ENCODE assay signal across 14 cellular contexts in the genomic region with DNA sequence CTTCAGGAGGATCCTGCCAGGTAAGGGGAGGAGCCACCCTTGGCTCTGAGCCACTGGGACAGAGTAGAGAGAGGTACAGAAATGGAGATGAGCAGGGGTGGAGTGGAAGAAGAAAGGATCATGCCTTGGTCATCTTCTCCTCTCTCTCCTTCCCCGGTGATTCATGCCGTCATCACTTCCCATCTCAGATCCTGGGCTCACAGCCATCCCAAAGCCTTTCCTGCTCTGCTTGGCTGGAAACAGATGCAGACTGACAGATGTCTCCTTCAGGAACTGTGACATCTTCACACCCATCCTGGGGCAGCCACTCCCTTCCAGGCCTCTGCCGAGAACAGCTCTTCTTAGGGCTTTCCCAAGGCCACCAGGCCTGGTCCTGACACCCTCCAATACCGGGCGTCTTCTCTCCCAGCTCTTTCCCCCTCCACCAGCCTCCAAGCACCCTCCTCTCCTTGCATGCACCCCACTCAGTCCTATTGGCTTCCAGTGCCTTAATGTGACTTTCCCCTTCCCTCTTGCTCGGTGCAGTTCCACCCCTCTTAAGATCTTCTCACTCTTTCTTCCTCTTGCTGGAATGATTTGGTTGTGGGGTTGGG. TPM values are rescaled to one million over a fixed set of nuclear protein-coding genes. Genes with fewer than 3 reads are reported as not detected.
DNase-seq lines count a peak whose midpoint lies in the region; ATAC-seq and TF ChIP-seq lines count a peak whose summit lies in the region.
"Had no signal": no experiment of that assay in that cellular context is flagged by ENCODE, and none has a peak within 500 bp of the region (broad histone marks: within the 10 kb centered on the region; RNA-seq: fewer than 3 reads in every experiment).

No MANE protein-coding gene starts in this region.

- H3K36me3 ChIP-seq in prostate gland (no peaks in the 10 kb centered on the region), Peyer's patch (no peaks in the 10 kb centered on the region)

- no peak for ATAC-seq in stimulated activated naive CD8-positive, alpha-beta T cell treated with anti-CD3 and anti-CD28 coated beads, Interleukin-15, amount 100 ng/mL, for 72 hours

- H3K27me3 ChIP-seq in AG04450 (ENCODE audit: control insufficient read depth, insufficient read depth, low read length) (no peaks in the 10 kb centered on the region), prostate gland (replicated peaks; ENCODE audit: insufficient read depth) (no peaks in the 10 kb centered on the region), Peyer's patch (no peaks in the 10 kb centered on the region)

- no peak overlapping the region for H3K4me3 ChIP-seq in AG04450 (ENCODE audit: low read depth, low read length)
- H3K4me3 ChIP-seq in prostate gland = no peak overlapping the region
- H3K4me3 ChIP-seq in Peyer's patch = no peak overlapping the region

- no peak for TF ChIP-seq POLR2A in prostate gland (IDR thresholded peaks at IDR 0.05)
- no peak for TF ChIP-seq POLR2A in Peyer's patch (IDR thresholded peaks at IDR 0.05)

- intact Hi-C loops in prostate gland (cut with DNase I) = no loop called here

- 74% methylated on average over 6 of the region's 6 CpGs for WGBS in prostate gland

- POLR2A ChIA-PET in AG04450 (lab: Yijun Ruan, JAX) = no interaction called here

- CTCF ChIA-PET in AG04450 (lab: Charles Lee) = no interaction called here

- H3K4me1 ChIP-seq in prostate gland (replicated peaks) (no peaks in the 10 kb centered on the region), Peyer's patch (no peaks in the 10 kb centered on the region)

- DNase-seq in AG04450 (ENCODE audit: low read depth, low spot score) (peak; percentile 41), HK-2 (ENCODE audit: unreplicated experiment) (peak; percentile 8), astrocyte of the hippocampus (ENCODE audit: low read depth, low spot score) (peak; percentile 52), iris pigment epithelial cell (ENCODE audit: low read depth) (peak; percentile 69), prostate gland (ENCODE audit: low spot score) (no peak), NCI-H510A (lab: John Stamatoyannopoulos, UW) (no peak), Peyer's patch (no peak)
- no peak for DNase-seq in stimulated activated naive CD8-positive, alpha-beta T cell treated with anti-CD3 and anti-CD28 coated beads, Interleukin-15, amount 100 ng/mL, for 72 hours
- DNase-seq: activated CD4-positive, alpha-beta T cell treated with anti-CD3 and anti-CD28 coated beads for 4 hours; activated naive CD8-positive, alpha-beta T cell treated with anti-CD3 and anti-CD28 coated beads for 36 hours; CD8-positive, alpha-beta memory T cell; NCI-H1092; SHP77 had no signal

- no peak overlapping the region for H3K4me3 Mint-ChIP-seq in stimulated activated naive CD8-positive, alpha-beta T cell treated with anti-CD3 and anti-CD28 coated beads, Interleukin-15, amount 100 ng/mL, for 72 hours
- H3K4me3 Mint-ChIP-seq: activated naive CD8-positive, alpha-beta T cell treated with anti-CD3 and anti-CD28 coated beads for 36 hours; CD8-positive, alpha-beta memory T cell had no signal

- H3K9me3 Mint-ChIP-seq in stimulated activated naive CD8-positive, alpha-beta T cell treated with anti-CD3 and anti-CD28 coated beads, Interleukin-15, amount 100 ng/mL, for 72 hours = no peaks in the 10 kb centered on the region
- H3K9me3 Mint-ChIP-seq: activated naive CD8-positive, alpha-beta T cell treated with anti-CD3 and anti-CD28 coated beads for 36 hours had no signal

- H3K4me1 Mint-ChIP-seq in stimulated activated naive CD8-positive, alpha-beta T cell treated with anti-CD3 and anti-CD28 coated beads, Interleukin-15, amount 100 ng/mL, for 72 hours = no peaks in the 10 kb centered on the region
- H3K4me1 Mint-ChIP-seq: activated naive CD8-positive, alpha-beta T cell treated with anti-CD3 and anti-CD28 coated beads for 36 hours; CD8-positive, alpha-beta memory T cell had no signal

- H3K27ac Mint-ChIP-seq in stimulated activated naive CD8-positive, alpha-beta T cell treated with anti-CD3 and anti-CD28 coated beads, Interleukin-15, amount 100 ng/mL, for 72 hours = peak overlapping the region in 1 of 2 donors; percentile 16
- H3K27ac Mint-ChIP-seq: activated naive CD8-positive, alpha-beta T cell treated with anti-CD3 and anti-CD28 coated beads for 36 hours had no signal

- H3K27ac ChIP-seq in AG04450 (ENCODE audit: low read depth, low read length) (no peak overlapping the region), prostate gland (no peak overlapping the region), Peyer's patch (no peak overlapping the region)

- H3K27me3 Mint-ChIP-seq in stimulated activated naive CD8-positive, alpha-beta T cell treated with anti-CD3 and anti-CD28 coated beads, Interleukin-15, amount 100 ng/mL, for 72 hours = no peaks in the 10 kb centered on the region
- H3K27me3 Mint-ChIP-seq: activated naive CD8-positive, alpha-beta T cell treated with anti-CD3 and anti-CD28 coated beads for 36 hours had no signal

- no peaks in the 10 kb centered on the region for H3K9me3 ChIP-seq in AG04450 (ENCODE audit: control insufficient read depth, insufficient read depth, low read length)
- H3K9me3 ChIP-seq in prostate gland = no peaks in the 10 kb centered on the region
- H3K9me3 ChIP-seq in Peyer's patch = no peaks in the 10 kb centered on the region

- no peak for TF ChIP-seq CTCF in AG04450 (IDR thresholded peaks at IDR 0.05; ENCODE audit: low read depth, low read length)
- TF ChIP-seq CTCF in prostate gland (IDR thresholded peaks at IDR 0.05) = no peak
- no peak for TF ChIP-seq CTCF in Peyer's patch (IDR thresholded peaks at IDR 0.05)

RNA-seq across cellular contexts. Expression of gene TNP1, which starts 58.3 kb away (rescaled TPM):
- not detected in 2 replicates for polyA plus RNA-seq in AG04450 (2011; rRNA removed)
- polyA minus RNA-seq in AG04450 (2011; rRNA and poly(A)+ RNA removed) = not detected in 2 replicates
- total RNA-seq in prostate gland = 100 to 1,000 TPM in 1 of 2 donors, not detected in 1; 251 TPM
- not detected for total RNA-seq in Peyer's patch
- total RNA-seq: activated naive CD8-positive, alpha-beta T cell treated with anti-CD3 and anti-CD28 coated beads for 36 hours; CD8-positive, alpha-beta memory T cell; mucosa of gallbladder had no signal
- polyA plus RNA-seq: CD8-positive, alpha-beta memory T cell had no signal

Comparison
In these comparisons a context has a peak if more than half of its experiments do, and no peak if none do; other contexts are left out.
1. DNase-seq: peak in AG04450 (single experiment), HK-2 (single experiment), astrocyte of the hippocampus (single experiment) and iris pigment epithelial cell (single experiment); none in prostate gland (single experiment), stimulated activated naive CD8-positive, alpha-beta T cell treated with anti-CD3 and anti-CD28 coated beads, Interleukin-15, amount 100 ng/mL, for 72 hours (0 of 2), NCI-H510A (single experiment) and Peyer's patch (0 of 3).